In the genomic region with DNA sequence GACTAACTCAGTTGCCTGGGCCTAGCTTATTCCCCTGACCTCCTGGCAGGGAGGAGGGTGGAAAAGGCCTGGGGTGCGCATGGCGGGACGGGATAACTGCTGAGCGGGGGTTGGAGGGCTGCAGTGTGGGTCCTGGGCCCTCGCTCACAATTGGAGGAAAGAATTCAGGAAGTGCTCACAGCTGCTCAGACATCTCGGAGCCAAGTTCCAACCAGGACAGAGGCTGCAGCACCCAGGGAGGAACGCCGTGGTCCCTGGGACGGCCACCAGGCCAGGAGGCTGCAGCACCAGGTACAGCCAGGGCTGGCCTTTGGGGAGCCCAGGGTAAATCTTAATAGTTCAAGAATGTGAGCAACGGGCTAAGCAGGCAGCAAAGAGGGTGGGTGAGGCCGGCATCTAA, we compare ENCODE assay signal across 10 cellular contexts. TPM values are rescaled to one million over a fixed set of nuclear protein-coding genes. Genes with fewer than 3 reads are reported as not detected.
DNase-seq lines count a peak whose midpoint lies in the region; ATAC-seq lines count a peak whose summit lies in the region.
"Had no signal": no experiment of that assay in that cellular context is flagged by ENCODE, and none has a peak within 500 bp of the region (broad histone marks: within the 10 kb centered on the region; RNA-seq: fewer than 3 reads in every experiment).

A gene with protein sequence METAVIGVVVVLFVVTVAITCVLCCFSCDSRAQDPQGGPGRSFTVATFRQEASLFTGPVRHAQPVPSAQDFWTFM (plus strand): TSS at position 217 of the 400 bp plus-strand sequence. CDS start 974 bp downstream, outside the sequence.

- H3K27ac Mint-ChIP-seq in activated naive CD4-positive, alpha-beta T cell treated with anti-CD3 and anti-CD28 coated beads, Interleukin-2, amount 10 ng/mL, durations not matched to agents 7 days and 5 days: peak within 1 kb of the TSS; percentile 96
- H3K27ac Mint-ChIP-seq in naive thymus-derived CD4-positive, alpha-beta T cell: peak within 1 kb of the TSS; percentile 88 to 98 (median 95)

- POLR2A ChIA-PET in naive thymus-derived CD4-positive, alpha-beta T cell (lab: Charles Lee): interaction anchor here (0.5 kb wide), 1 partner anchor 29 kb away, joined by 4 read pairs; no protein-coding TSS in a partner anchor

- H3K9me3 Mint-ChIP-seq in activated naive CD4-positive, alpha-beta T cell treated with anti-CD3 and anti-CD28 coated beads, Interleukin-2, amount 10 ng/mL, durations not matched to agents 7 days and 5 days: no peaks in the 10 kb centered on the region
- H3K9me3 Mint-ChIP-seq in naive thymus-derived CD4-positive, alpha-beta T cell: no peaks in the 10 kb centered on the region

- no peak for ATAC-seq in naive thymus-derived CD4-positive, alpha-beta T cell
- no peak for ATAC-seq in GM21360 (IDR thresholded peaks at IDR 0.05; ENCODE audit: unreplicated experiment)

- no peak within 1 kb of the TSS for H3K4me3 Mint-ChIP-seq in activated naive CD4-positive, alpha-beta T cell treated with anti-CD3 and anti-CD28 coated beads, Interleukin-2, amount 10 ng/mL, durations not matched to agents 7 days and 5 days
- H3K4me3 Mint-ChIP-seq in naive thymus-derived CD4-positive, alpha-beta T cell: peak within 1 kb of the TSS; percentile 25 to 86 (median 66)

- H3K9ac ChIP-seq in duodenal mucosa (ENCODE audit: low read depth in 1 of 2, low read length in 2 of 2): peak within 1 kb of the TSS; percentile 30 to 33

- H3K4me1 ChIP-seq in duodenal mucosa (ENCODE audit: control insufficient read depth in 1 of 2, insufficient read depth in 2 of 2, low read length in 2 of 2) (peaks cover 71% of the 10 kb centered on the region in 2 donors), urinary bladder (ENCODE audit: insufficient read depth) (peaks cover 3% of the 10 kb centered on the region)
- H3K4me1 ChIP-seq in naive thymus-derived CD4-positive, alpha-beta T cell (ENCODE audit: control insufficient read depth in 2 of 2, insufficient read depth in 2 of 2, low read length in 2 of 2): peaks cover 35 to 68% of the 10 kb centered on the region in 2 donors

- WGBS in urinary bladder: 76% methylated on average over 11 of the region's 11 CpGs

- peak within 1 kb of the TSS in 1 of 2 donors; percentile 0 for H3K4me3 ChIP-seq in duodenal mucosa (ENCODE audit: low read depth in 1 of 2, low read length in 2 of 2)
- H3K4me3 ChIP-seq in naive thymus-derived CD4-positive, alpha-beta T cell (ENCODE audit: low read length): peak within 1 kb of the TSS; percentile 25
- no peak within 1 kb of the TSS for H3K4me3 ChIP-seq in urinary bladder (ENCODE audit: low read depth, low read length)

- H3K27me3 Mint-ChIP-seq in activated naive CD4-positive, alpha-beta T cell treated with anti-CD3 and anti-CD28 coated beads, Interleukin-2, amount 10 ng/mL, durations not matched to agents 7 days and 5 days: peaks cover 18% of the 10 kb centered on the region
- no peaks in the 10 kb centered on the region for H3K27me3 Mint-ChIP-seq in naive thymus-derived CD4-positive, alpha-beta T cell

- H3K36me3 ChIP-seq in duodenal mucosa (ENCODE audit: control insufficient read depth in 1 of 2, insufficient read depth in 2 of 2, low read length in 2 of 2) (no peaks in the 10 kb centered on the region), urinary bladder (ENCODE audit: insufficient read depth) (no peaks in the 10 kb centered on the region)
- no peaks in the 10 kb centered on the region for H3K36me3 ChIP-seq in naive thymus-derived CD4-positive, alpha-beta T cell (ENCODE audit: control insufficient read depth in 2 of 3, insufficient read depth in 3 of 3, low read length in 3 of 3)

- CTCF ChIA-PET in activated naive CD4-positive, alpha-beta T cell treated with anti-CD3 and anti-CD28 coated beads, Interleukin-2, amount 10 ng/mL, durations not matched to agents 7 days and 5 days (lab: Charles Lee): interaction anchor here (4.7 kb wide), 1 partner anchor 36 kb away, joined by 35 read pairs; no protein-coding TSS in a partner anchor
- CTCF ChIA-PET in naive thymus-derived CD4-positive, alpha-beta T cell (lab: Charles Lee): interaction anchor here (4.9 kb wide), 1 partner anchor 35 kb away, joined by 26 read pairs; no protein-coding TSS in a partner anchor

- H3K9me3 ChIP-seq in duodenal mucosa (ENCODE audit: control insufficient read depth in 1 of 2, low read length in 2 of 2): no peaks in the 10 kb centered on the region
- no peaks in the 10 kb centered on the region for H3K9me3 ChIP-seq in naive thymus-derived CD4-positive, alpha-beta T cell (ENCODE audit: control insufficient read depth in 2 of 3, low read length in 3 of 3)

- no peaks in the 10 kb centered on the region for H3K27me3 ChIP-seq in duodenal mucosa (ENCODE audit: control insufficient read depth in 1 of 2, insufficient read depth in 2 of 2, low read length in 2 of 2)
- no peaks in the 10 kb centered on the region for H3K27me3 ChIP-seq in naive thymus-derived CD4-positive, alpha-beta T cell (ENCODE audit: control insufficient read depth in 2 of 2, insufficient read depth in 2 of 2, low read length in 2 of 2)

- peak within 1 kb of the TSS; percentile 88 for H3K27ac ChIP-seq in duodenal mucosa (ENCODE audit: low read depth, low read length)
- H3K27ac ChIP-seq in naive thymus-derived CD4-positive, alpha-beta T cell (ENCODE audit: low read depth, low read length): peak within 1 kb of the TSS; percentile 66
- H3K27ac ChIP-seq in urinary bladder (ENCODE audit: low read depth): peak within 1 kb of the TSS; percentile 88

- peaks cover 53% of the 10 kb centered on the region for H3K4me1 Mint-ChIP-seq in activated naive CD4-positive, alpha-beta T cell treated with anti-CD3 and anti-CD28 coated beads, Interleukin-2, amount 10 ng/mL, durations not matched to agents 7 days and 5 days
- H3K4me1 Mint-ChIP-seq in naive thymus-derived CD4-positive, alpha-beta T cell: peaks cover 13 to 76% (median 62%) of the 10 kb centered on the region in 7 donors

- peaks cover 2% of the 10 kb centered on the region for H3K36me3 Mint-ChIP-seq in activated naive CD4-positive, alpha-beta T cell treated with anti-CD3 and anti-CD28 coated beads, Interleukin-2, amount 10 ng/mL, durations not matched to agents 7 days and 5 days
- H3K36me3 Mint-ChIP-seq in naive thymus-derived CD4-positive, alpha-beta T cell: no peaks in the 10 kb centered on the region

- DNase-seq in activated naive CD4-positive, alpha-beta T cell treated with anti-CD3 and anti-CD28 coated beads, Interleukin-2, amount 10 ng/mL, durations not matched to agents 7 days and 5 days: no peak
- no peak for DNase-seq in activated naive CD4-positive, alpha-beta T cell (lab: John Stamatoyannopoulos, UW)
- no peak for DNase-seq in naive thymus-derived CD4-positive, alpha-beta T cell
- DNase-seq in NCI-H2196 treated with DMSO at 0.1 percent for 48 hours (lab: John Stamatoyannopoulos, UW; ENCODE audit: unreplicated experiment) (no peak), SHP77 treated with DMSO at 0.1 percent for 48 hours (lab: John Stamatoyannopoulos, UW) (no peak)
- DNase-seq: AML-193, NCI-H1417 had no signal

- intact Hi-C loops in naive thymus-derived CD4-positive, alpha-beta T cell (cut with micrococcal nuclease): no loop called here

RNA-seq across cellular contexts. Expression of the gene that starts here (rescaled TPM):
- total RNA-seq in naive thymus-derived CD4-positive, alpha-beta T cell: not detected
- polyA plus RNA-seq in naive thymus-derived CD4-positive, alpha-beta T cell: not detected
- not detected for total RNA-seq in urinary bladder
- polyA plus RNA-seq in urinary bladder: 1.4 TPM
